In the genomic region with DNA sequence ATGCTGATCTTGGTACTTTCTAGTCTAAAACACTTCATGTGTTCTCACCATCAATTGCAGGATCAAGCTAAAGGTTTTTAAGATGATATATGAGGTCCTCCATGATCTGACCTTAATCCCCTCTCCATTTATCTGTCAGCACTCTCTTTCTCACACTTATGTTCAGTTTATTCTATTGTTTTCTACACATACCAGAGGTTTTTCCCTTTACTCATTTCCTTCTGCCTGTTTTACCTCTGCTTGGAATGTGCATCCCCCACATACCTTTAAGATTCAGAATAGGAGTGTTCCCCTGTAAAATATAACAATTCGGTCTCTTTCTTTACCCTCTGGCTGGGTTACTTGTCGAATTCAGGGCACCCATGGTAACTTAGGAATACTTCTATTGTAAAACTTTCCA, we compare ENCODE assay signal across 31 cellular contexts.
"Had no signal": no experiment of that assay in that cellular context is flagged by ENCODE, and none has a peak within 500 bp of the region (broad histone marks: within the 10 kb centered on the region; RNA-seq: fewer than 3 reads in every experiment).

No MANE protein-coding gene starts in this region.

- H3K27ac Mint-ChIP-seq: activated CD4-positive, alpha-beta T cell treated with anti-CD3 and anti-CD28 coated beads, Interleukin-2, amount 10 ng/mL, durations not matched to agents 24 days and 14 days; activated CD8-positive, alpha-beta T cell treated with anti-CD3 and anti-CD28 coated beads for 36 hours; activated T-helper 17 cell treated with anti-CD3 and anti-CD28 coated beads, Interleukin-2, amount 50 U/mL, for 72 hours; dendritic cell treated with granulocyte-macrophage colony-stimulating factor and Interleukin-4, amounts not matched to agents 40 ng/mL and 50 ng/mL, for 4 days; immature natural killer cell; memory B cell; naive thymus-derived CD8-positive, alpha-beta T cell; stimulated activated memory B cell treated with anti-CD40 and anti-IgM and Interleukin-4, amounts not matched to agents 10 μg/mL and 1 μg/mL and 100 μg/mL, for 72 hours; stimulated activated naive CD8-positive, alpha-beta T cell treated with anti-CD3 and anti-CD28 coated beads, Interleukin-15, amount 100 ng/mL, for 72 hours had no signal

- H3K27me3 ChIP-seq: pancreas, sigmoid colon, upper lobe of left lung, vagina had no signal

- H3K4me3 ChIP-seq: pancreas, psoas muscle, sigmoid colon, upper lobe of left lung, vagina had no signal

- DNase-seq: activated CD4-positive, alpha-beta T cell treated with anti-CD3 and anti-CD28 coated beads, Interleukin-2, amount 10 ng/mL, durations not matched to agents 24 days and 14 days; activated CD4-positive, CD25-positive, alpha-beta regulatory T cell treated with anti-CD3 and anti-CD28 coated beads, Interleukin-2, amount 50 U/mL, for 72 hours; activated CD8-positive, alpha-beta T cell treated with anti-CD3 and anti-CD28 coated beads for 36 hours; activated gamma-delta T cell treated with Interleukin-2 at 50 U/mL for 16 hours; activated naive CD4-positive, alpha-beta T cell treated with anti-CD3 and anti-CD28 coated beads, Interleukin-2, amount 50 U/mL, for 16 hours; activated T-cell treated with anti-CD3 and anti-CD28 coated beads, Interleukin-2, amount 50 U/mL, for 4 hours; amniotic stem cell; head of caudate nucleus; hippocampal formation; immature natural killer cell; naive thymus-derived CD8-positive, alpha-beta T cell; nucleus accumbens; pancreas; psoas muscle; sigmoid colon; small intestine; stimulated activated CD4-positive, alpha-beta T cell treated with anti-CD3 and anti-CD28 coated beads, Interleukin-1b, Interleukin-23, amount 100 ng/mL, for 48 hours; stimulated activated CD4-positive, alpha-beta T cell treated with anti-CD3 and anti-CD28 coated beads, Interleukin-4, amount 100 ng/mL, for 4 hours; stimulated activated CD8-positive, alpha-beta memory T cell treated with anti-CD3 and anti-CD28 coated beads, Interleukin-4, amount 100 ng/mL, for 48 hours; stimulated activated naive CD8-positive, alpha-beta T cell treated with anti-CD3 and anti-CD28 coated beads, Interleukin-15, amount 100 ng/mL, for 72 hours; substantia nigra; T1000; upper lobe of left lung had no signal

- H3K36me3 Mint-ChIP-seq: immature natural killer cell; memory B cell; stimulated activated memory B cell treated with anti-CD40 and anti-IgM and Interleukin-4, amounts not matched to agents 10 μg/mL and 1 μg/mL and 100 μg/mL, for 72 hours had no signal

- H3K4me1 ChIP-seq: pancreas, psoas muscle, sigmoid colon, upper lobe of left lung, vagina had no signal

- H3K9me3 Mint-ChIP-seq: activated CD4-positive, alpha-beta T cell treated with anti-CD3 and anti-CD28 coated beads, Interleukin-2, amount 10 ng/mL, durations not matched to agents 24 days and 14 days; activated CD8-positive, alpha-beta T cell treated with anti-CD3 and anti-CD28 coated beads for 36 hours; endodermal cell; neural crest cell; stimulated activated memory B cell treated with anti-CD40 and anti-IgM and Interleukin-4, amounts not matched to agents 10 μg/mL and 1 μg/mL and 100 μg/mL, for 72 hours; stimulated activated naive CD8-positive, alpha-beta T cell treated with anti-CD3 and anti-CD28 coated beads, Interleukin-15, amount 100 ng/mL, for 72 hours had no signal

- H3K4me3 Mint-ChIP-seq: activated CD4-positive, alpha-beta T cell treated with anti-CD3 and anti-CD28 coated beads, Interleukin-2, amount 10 ng/mL, durations not matched to agents 24 days and 14 days; activated CD8-positive, alpha-beta T cell treated with anti-CD3 and anti-CD28 coated beads for 36 hours; activated T-cell treated with anti-CD3 and anti-CD28 coated beads, Interleukin-2, amount 50 U/mL, for 4 hours; activated T-helper 17 cell treated with anti-CD3 and anti-CD28 coated beads, Interleukin-2, amount 50 U/mL, for 72 hours; central memory CD8-positive, alpha-beta T cell; dendritic cell treated with granulocyte-macrophage colony-stimulating factor and Interleukin-4, amounts not matched to agents 40 ng/mL and 50 ng/mL, for 4 days; endodermal cell; immature natural killer cell; memory B cell; naive thymus-derived CD8-positive, alpha-beta T cell; neural crest cell; stimulated activated memory B cell treated with anti-CD40 and anti-IgM and Interleukin-4, amounts not matched to agents 10 μg/mL and 1 μg/mL and 100 μg/mL, for 72 hours; stimulated activated naive CD8-positive, alpha-beta T cell treated with anti-CD3 and anti-CD28 coated beads, Interleukin-15, amount 100 ng/mL, for 72 hours had no signal

- H3K4me1 Mint-ChIP-seq: activated CD4-positive, alpha-beta T cell treated with anti-CD3 and anti-CD28 coated beads, Interleukin-2, amount 10 ng/mL, durations not matched to agents 24 days and 14 days; activated T-helper 17 cell treated with anti-CD3 and anti-CD28 coated beads, Interleukin-2, amount 50 U/mL, for 72 hours; central memory CD8-positive, alpha-beta T cell; immature natural killer cell; memory B cell; neural crest cell; stimulated activated memory B cell treated with anti-CD40 and anti-IgM and Interleukin-4, amounts not matched to agents 10 μg/mL and 1 μg/mL and 100 μg/mL, for 72 hours; stimulated activated naive CD8-positive, alpha-beta T cell treated with anti-CD3 and anti-CD28 coated beads, Interleukin-15, amount 100 ng/mL, for 72 hours had no signal

- H3K36me3 ChIP-seq: pancreas, sigmoid colon, upper lobe of left lung, vagina had no signal

- H3K27me3 Mint-ChIP-seq: activated CD4-positive, alpha-beta T cell treated with anti-CD3 and anti-CD28 coated beads, Interleukin-2, amount 10 ng/mL, durations not matched to agents 24 days and 14 days; activated CD8-positive, alpha-beta T cell treated with anti-CD3 and anti-CD28 coated beads for 36 hours; activated T-helper 17 cell treated with anti-CD3 and anti-CD28 coated beads, Interleukin-2, amount 50 U/mL, for 72 hours; central memory CD8-positive, alpha-beta T cell; dendritic cell treated with granulocyte-macrophage colony-stimulating factor and Interleukin-4, amounts not matched to agents 40 ng/mL and 50 ng/mL, for 4 days; memory B cell; stimulated activated memory B cell treated with anti-CD40 and anti-IgM and Interleukin-4, amounts not matched to agents 10 μg/mL and 1 μg/mL and 100 μg/mL, for 72 hours; stimulated activated naive CD8-positive, alpha-beta T cell treated with anti-CD3 and anti-CD28 coated beads, Interleukin-15, amount 100 ng/mL, for 72 hours had no signal

- H3K9me3 ChIP-seq: pancreas, psoas muscle, sigmoid colon, upper lobe of left lung, vagina had no signal

- H3K27ac ChIP-seq: pancreas, psoas muscle, sigmoid colon, upper lobe of left lung, vagina had no signal
